In genomic region chr9:3548636-3549035, GRCh38 we compare ENCODE assay signal across 35 cellular contexts.
"Had no signal": no experiment of that assay in that cellular context is flagged by ENCODE, and none has a peak within 500 bp of the region (broad histone marks: within the 10 kb centered on the region; RNA-seq: fewer than 3 reads in every experiment).

No MANE protein-coding gene starts in this region.

- H3K27ac Mint-ChIP-seq: activated B cell treated with CpG ODN at 0.5 μM for 24 hours; activated CD4-positive, alpha-beta memory T cell treated with anti-CD3 and anti-CD28 coated beads for 36 hours; activated CD4-positive, alpha-beta T cell treated with anti-CD3 and anti-CD28 coated beads, Interleukin-2, amount 10 ng/mL, durations not matched to agents 24 days and 14 days; activated CD8-positive, alpha-beta T cell treated with anti-CD3 and anti-CD28 coated beads for 36 hours; activated naive CD4-positive, alpha-beta T cell treated with anti-CD3 and anti-CD28 coated beads for 36 hours; activated naive CD8-positive, alpha-beta T cell treated with anti-CD3 and anti-CD28 coated beads for 36 hours; activated T-cell treated with anti-CD3 and anti-CD28 coated beads, Interleukin-2, amount 50 U/mL, for 72 hours; activated T-helper 1 cell treated with anti-CD3 and anti-CD28 coated beads, Interleukin-12 subunit alpha, Interleukin-12 subunit beta, Interleukin-2, Interleukin-4 antibody, amounts not matched to agents 30 ng/mL and 10 ng/mL and 1 ng/mL, durations not matched to agents 14 hours and 24 hours and 36 hours; activated T-helper 17 cell treated with anti-CD3 and anti-CD28 coated beads, Interleukin-2, amount 50 U/mL, for 72 hours; T-helper 1 cell treated with Interleukin-12 subunit alpha and Interleukin-12 subunit beta and Interleukin-4 antibody, amounts not matched to agents 30 μg/mL and 1 μg/mL, for 36 hours; T-helper 2 cell treated with Interferon-gamma antibody and Interleukin-4, amounts not matched to agents 5 μg/mL and 100 μg/mL, for 36 hours had no signal

- H3K27ac ChIP-seq: adrenal gland, body of pancreas, brain microvascular endothelial cell, breast epithelium, VCaP had no signal

- DNase-seq: activated B cell treated with CpG ODN at 0.5 μM for 24 hours; activated CD4-positive, alpha-beta memory T cell treated with anti-CD3 and anti-CD28 coated beads for 36 hours; activated CD4-positive, alpha-beta T cell treated with anti-CD3 and anti-CD28 coated beads for 4 hours; activated CD4-positive, alpha-beta T cell treated with anti-CD3 and anti-CD28 coated beads, Interleukin-2, amount 10 ng/mL, durations not matched to agents 24 days and 14 days; activated CD4-positive, alpha-beta T cell treated with anti-CD3 and anti-CD28 coated beads, Interleukin-2, amount 50 U/mL, for 1 hour; activated CD4-positive, alpha-beta T cell treated with anti-CD3 and anti-CD28 coated beads, Interleukin-2, amount 50 U/mL, for 4 hours; activated CD4-positive, CD25-positive, alpha-beta regulatory T cell treated with anti-CD3 and anti-CD28 coated beads, Interleukin-2, amount 50 U/mL, for 72 hours; activated CD8-positive, alpha-beta memory T cell treated with anti-CD3 and anti-CD28 coated beads, Interleukin-2, amount 50 U/mL, for 4 hours; activated CD8-positive, alpha-beta T cell treated with anti-CD3 and anti-CD28 coated beads for 36 hours; activated effector memory CD4-positive, alpha-beta T cell treated with anti-CD3 and anti-CD28 coated beads, Interleukin-2, amount 50 U/mL, for 16 hours; activated gamma-delta T cell treated with Interleukin-2 at 50 U/mL for 16 hours; activated naive CD4-positive, alpha-beta T cell; activated naive CD4-positive, alpha-beta T cell treated with anti-CD3 and anti-CD28 coated beads for 36 hours; activated naive CD4-positive, alpha-beta T cell treated with anti-CD3 and anti-CD28 coated beads, Interleukin-2, amount 50 U/mL, for 16 hours; activated naive CD8-positive, alpha-beta T cell treated with anti-CD3 and anti-CD28 coated beads for 36 hours; activated T-cell treated with anti-CD3 and anti-CD28 coated beads for 4 hours; activated T-cell treated with anti-CD3 and anti-CD28 coated beads, Interleukin-2, amount 50 U/mL, for 1 hour; activated T-cell treated with anti-CD3 and anti-CD28 coated beads, Interleukin-2, amount 50 U/mL, for 4 hours; activated T-cell treated with anti-CD3 and anti-CD28 coated beads, Interleukin-2, amount 50 U/mL, for 72 hours; adrenal gland; amniotic stem cell; aorta; body of pancreas; brain microvascular endothelial cell; central memory CD4-positive, alpha-beta T cell; T-helper 1 cell; T-helper 2 cell; T-helper 9 cell had no signal

- H3K27me3 Mint-ChIP-seq: activated B cell treated with CpG ODN at 0.5 μM for 24 hours; activated CD4-positive, alpha-beta memory T cell treated with anti-CD3 and anti-CD28 coated beads for 36 hours; activated CD4-positive, alpha-beta T cell treated with anti-CD3 and anti-CD28 coated beads, Interleukin-2, amount 10 ng/mL, durations not matched to agents 24 days and 14 days; activated CD8-positive, alpha-beta T cell treated with anti-CD3 and anti-CD28 coated beads for 36 hours; activated naive CD8-positive, alpha-beta T cell treated with anti-CD3 and anti-CD28 coated beads for 36 hours; activated T-helper 17 cell treated with anti-CD3 and anti-CD28 coated beads, Interleukin-2, amount 50 U/mL, for 72 hours had no signal

- H3K4me3 ChIP-seq: adrenal gland, body of pancreas, breast epithelium had no signal

- ATAC-seq: activated CD8-positive, alpha-beta T cell treated with anti-CD3 and anti-CD28 coated beads for 36 hours; activated naive CD4-positive, alpha-beta T cell treated with anti-CD3 and anti-CD28 coated beads, Interleukin-2, amount 50 U/mL, for 72 hours; activated T-cell treated with anti-CD3 and anti-CD28 coated beads, Interleukin-2, amount 50 U/mL, for 4 hours; activated T-cell treated with anti-CD3 and anti-CD28 coated beads, Interleukin-2, amount 50 U/mL, for 72 hours; activated T-helper 17 cell treated with anti-CD3 and anti-CD28 coated beads, Interleukin-2, amount 50 U/mL, for 72 hours; body of pancreas had no signal

- H3K4me3 Mint-ChIP-seq: activated B cell treated with CpG ODN at 0.5 μM for 24 hours; activated CD4-positive, alpha-beta memory T cell treated with anti-CD3 and anti-CD28 coated beads for 36 hours; activated CD4-positive, alpha-beta T cell treated with anti-CD3 and anti-CD28 coated beads, Interleukin-2, amount 10 ng/mL, durations not matched to agents 24 days and 14 days; activated CD8-positive, alpha-beta T cell treated with anti-CD3 and anti-CD28 coated beads for 36 hours; activated naive CD4-positive, alpha-beta T cell treated with anti-CD3 and anti-CD28 coated beads for 36 hours; activated naive CD8-positive, alpha-beta T cell treated with anti-CD3 and anti-CD28 coated beads for 36 hours; activated T-cell treated with anti-CD3 and anti-CD28 coated beads, Interleukin-2, amount 50 U/mL, for 4 hours; activated T-cell treated with anti-CD3 and anti-CD28 coated beads, Interleukin-2, amount 50 U/mL, for 72 hours; activated T-helper 1 cell treated with anti-CD3 and anti-CD28 coated beads, Interleukin-12 subunit alpha, Interleukin-12 subunit beta, Interleukin-2, Interleukin-4 antibody, amounts not matched to agents 30 ng/mL and 10 ng/mL and 1 ng/mL, durations not matched to agents 14 hours and 24 hours and 36 hours; activated T-helper 17 cell treated with anti-CD3 and anti-CD28 coated beads, Interleukin-2, amount 50 U/mL, for 72 hours; T-helper 1 cell treated with Interleukin-12 subunit alpha and Interleukin-12 subunit beta and Interleukin-4 antibody, amounts not matched to agents 30 μg/mL and 1 μg/mL, for 36 hours; T-helper 2 cell treated with Interferon-gamma antibody and Interleukin-4, amounts not matched to agents 5 μg/mL and 100 μg/mL, for 36 hours had no signal

- H3K4me1 ChIP-seq: adrenal gland, body of pancreas, breast epithelium had no signal

- H3K4me1 Mint-ChIP-seq: activated B cell treated with CpG ODN at 0.5 μM for 24 hours; activated CD4-positive, alpha-beta T cell treated with anti-CD3 and anti-CD28 coated beads, Interleukin-2, amount 10 ng/mL, durations not matched to agents 24 days and 14 days had no signal

- H3K36me3 ChIP-seq: adrenal gland, brain microvascular endothelial cell, breast epithelium had no signal

- H3K9me3 Mint-ChIP-seq: activated B cell treated with CpG ODN at 0.5 μM for 24 hours; activated CD4-positive, alpha-beta memory T cell treated with anti-CD3 and anti-CD28 coated beads for 36 hours; activated CD8-positive, alpha-beta T cell treated with anti-CD3 and anti-CD28 coated beads for 36 hours; activated naive CD4-positive, alpha-beta T cell treated with anti-CD3 and anti-CD28 coated beads for 36 hours; activated naive CD4-positive, alpha-beta T cell treated with anti-CD3 and anti-CD28 coated beads, Interleukin-2, amount 50 U/mL, for 72 hours; activated naive CD8-positive, alpha-beta T cell treated with anti-CD3 and anti-CD28 coated beads for 36 hours; activated T-cell treated with anti-CD3 and anti-CD28 coated beads, Interleukin-2, amount 50 U/mL, for 4 hours; activated T-cell treated with anti-CD3 and anti-CD28 coated beads, Interleukin-2, amount 50 U/mL, for 72 hours; activated T-helper 1 cell treated with anti-CD3 and anti-CD28 coated beads, Interleukin-12 subunit alpha, Interleukin-12 subunit beta, Interleukin-2, Interleukin-4 antibody, amounts not matched to agents 30 ng/mL and 10 ng/mL and 1 ng/mL, durations not matched to agents 14 hours and 24 hours and 36 hours; activated T-helper 17 cell treated with anti-CD3 and anti-CD28 coated beads, Interleukin-2, amount 50 U/mL, for 72 hours; T-helper 1 cell treated with Interleukin-12 subunit alpha and Interleukin-12 subunit beta and Interleukin-4 antibody, amounts not matched to agents 30 μg/mL and 1 μg/mL, for 36 hours; T-helper 2 cell treated with Interferon-gamma antibody and Interleukin-4, amounts not matched to agents 5 μg/mL and 100 μg/mL, for 36 hours had no signal

- H3K27me3 ChIP-seq: adrenal gland, body of pancreas, brain microvascular endothelial cell, breast epithelium had no signal

- H3K9me3 ChIP-seq: adrenal gland, body of pancreas, breast epithelium had no signal
